Comparison of ENCODE assay signal across 11 cellular contexts in the genomic region with DNA sequence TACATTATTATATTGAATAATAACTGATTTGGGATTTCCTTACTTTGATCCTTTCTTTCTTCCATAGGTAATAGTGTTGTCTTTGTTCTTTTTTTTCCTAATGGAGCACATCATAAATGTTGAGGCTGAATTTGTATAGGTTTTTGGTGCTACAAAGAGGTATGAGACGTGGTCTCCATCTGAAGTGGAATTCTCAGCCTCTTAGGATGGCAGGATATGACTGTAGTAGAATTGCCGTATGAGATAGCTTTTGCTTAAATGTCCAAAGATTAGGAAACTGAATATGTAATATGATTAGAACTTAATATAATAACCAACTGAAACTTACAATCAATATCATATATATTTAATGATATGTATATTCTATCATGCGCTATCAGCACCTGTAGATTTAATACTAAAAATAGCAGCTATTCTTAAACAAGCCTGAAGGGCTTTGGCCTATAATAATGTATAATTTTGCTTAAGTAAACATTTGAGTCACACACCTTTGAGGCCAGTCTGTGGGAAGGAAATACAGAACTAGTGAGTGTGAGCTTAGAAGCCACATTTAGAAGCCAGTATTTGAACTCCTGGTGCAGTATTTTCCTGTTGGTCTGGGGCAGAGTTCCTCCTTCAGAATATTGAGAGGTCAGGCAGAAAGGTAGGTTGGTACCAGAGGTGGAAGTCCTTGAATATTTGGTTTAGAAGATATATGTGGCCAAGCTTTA.
DNase-seq lines count a peak whose midpoint lies in the region; ATAC-seq, FAIRE-seq and TF ChIP-seq lines count a peak whose summit lies in the region.
"Had no signal": no experiment of that assay in that cellular context is flagged by ENCODE, and none has a peak within 500 bp of the region (broad histone marks: within the 10 kb centered on the region; RNA-seq: fewer than 3 reads in every experiment).

No MANE protein-coding gene starts in this region.

- no peaks in the 10 kb centered on the region for H3K27me3 Mint-ChIP-seq in osteocyte (ENCODE audit: unreplicated experiment)

- no peak for DNase-seq in GM12891 (ENCODE audit: insufficient read length, low spot score)
- peak; percentile 64 for DNase-seq in HS-5 (ENCODE audit: low read depth)
- peak; percentile 35 for DNase-seq in amniotic stem cell (lab: John Stamatoyannopoulos, UW)
- DNase-seq in osteocyte (ENCODE audit: extremely low spot score, unreplicated experiment) = no peak
- DNase-seq in left lobe of liver (ENCODE audit: low spot score) = no peak
- no peak for DNase-seq in activated T-cell treated with anti-CD3 and anti-CD28 coated beads, Interleukin-2, amount 50 U/mL, for 1 hour
- DNase-seq in DMS 273 treated with DMSO at 0.1 percent for 48 hours (lab: John Stamatoyannopoulos, UW) = no peak
- no peak for DNase-seq in vagina (ENCODE audit: extremely low spot score in 2 of 2)
- DNase-seq: activated naive CD4-positive, alpha-beta T cell had no signal

- intact Hi-C loops in vagina (cut with DNase I) = no loop called here

- TF ChIP-seq POLR2A in GM12891 (IDR thresholded peaks at IDR 0.05; ENCODE audit: low read depth, low read length) = no peak
- TF ChIP-seq POLR2A in vagina (IDR thresholded peaks at IDR 0.05) = no peak

- peak; percentile 64 for FAIRE-seq in GM12891 (lab: Jason Lieb, UNC)

- H3K4me1 Mint-ChIP-seq in osteocyte (ENCODE audit: unreplicated experiment) = peaks cover 9% of the 10 kb centered on the region

- peaks cover 36% of the 10 kb centered on the region for H3K36me3 Mint-ChIP-seq in osteocyte (ENCODE audit: unreplicated experiment)

- H3K27ac Mint-ChIP-seq in osteocyte (ENCODE audit: unreplicated experiment) = peak overlapping the region; percentile 59

- peaks cover 0 to 23% of the 10 kb centered on the region in 2 donors for H3K36me3 ChIP-seq in vagina

- no peaks in the 10 kb centered on the region for H3K4me1 ChIP-seq in vagina

- TF ChIP-seq CTCF in osteocyte (IDR thresholded peaks at IDR 0.05) (no peak), vagina (IDR thresholded peaks at IDR 0.05) (no peak)

- no peaks in the 10 kb centered on the region for H3K9me3 Mint-ChIP-seq in osteocyte (ENCODE audit: unreplicated experiment)

- H3K4me3 ChIP-seq in vagina = no peak overlapping the region

- H3K27ac ChIP-seq in vagina = no peak overlapping the region
- H3K27ac ChIP-seq: HL-60 had no signal

- no peaks in the 10 kb centered on the region for H3K9me3 ChIP-seq in vagina

- H3K27me3 ChIP-seq in vagina = no peaks in the 10 kb centered on the region

- no peak for ATAC-seq in left lobe of liver
- ATAC-seq: sciatic nerve had no signal

- H3K4me3 Mint-ChIP-seq in osteocyte (ENCODE audit: unreplicated experiment) = no peak overlapping the region

TF ChIP-seq in GM12891, 5 proteins besides CTCF, POLR2A, EP300 and RAD21:
- TF ChIP-seq PAX5 (IDR thresholded peaks at IDR 0.05; ENCODE audit: insufficient read depth, low read length, severe bottlenecking) = no peak
- TF ChIP-seq POU2F2 (IDR thresholded peaks at IDR 0.05; ENCODE audit: low read depth, low read length) = no peak
- no peak for TF ChIP-seq TAF1 (IDR thresholded peaks at IDR 0.05; ENCODE audit: low read depth, low read length)
- TF ChIP-seq SPI1 (IDR thresholded peaks at IDR 0.05; ENCODE audit: low read depth, low read length) = no peak; the same call in 1 of the 2 replicates
- TF ChIP-seq POLR2AphosphoS5 (IDR thresholded peaks at IDR 0.05; ENCODE audit: low read depth, low read length) = no peak

Comparison
In these comparisons a context has a peak if more than half of its experiments do, and no peak if none do; other contexts are left out.
1. DNase-seq: peak in HS-5 (single experiment) and amniotic stem cell (single experiment); none in GM12891 (single experiment), osteocyte (single experiment), left lobe of liver (single experiment), activated T-cell treated with anti-CD3 and anti-CD28 coated beads, Interleukin-2, amount 50 U/mL, for 1 hour (single experiment), DMS 273 treated with DMSO at 0.1 percent for 48 hours (single experiment) and vagina (0 of 2).